8 cellular contexts compared by ENCODE assay signal in genomic region chr5:138654281-138654867, GRCh38.
DNase-seq lines count a peak whose midpoint lies in the region; ATAC-seq and TF ChIP-seq lines count a peak whose summit lies in the region.

No MANE protein-coding gene starts in this region.

- POLR2A ChIA-PET in CD8-positive, alpha-beta T cell (lab: Charles Lee) = interaction anchor here (0.6 to 1.5 kb wide), 2 partner anchors 14 to 79 kb away, joined by 3 to 5 read pairs; partner anchors contain the start of gene HSPA9

- peaks cover 87% of the 10 kb centered on the region for H3K27me3 Mint-ChIP-seq in CD8-positive, alpha-beta T cell (ENCODE audit: low read depth)
- no peaks in the 10 kb centered on the region for H3K27me3 Mint-ChIP-seq in type B pancreatic cell

- ATAC-seq in CD8-positive, alpha-beta T cell = peak; percentile 87
- peak; percentile 61 for ATAC-seq in GM21717 (IDR thresholded peaks at IDR 0.05; ENCODE audit: unreplicated experiment)

- no peak for TF ChIP-seq POLR2A in NB4 (IDR thresholded peaks at IDR 0.05; ENCODE audit: extremely low read depth, insufficient read length)

- H3K9me3 Mint-ChIP-seq in CD8-positive, alpha-beta T cell = no peaks in the 10 kb centered on the region
- no peaks in the 10 kb centered on the region for H3K9me3 Mint-ChIP-seq in type B pancreatic cell

- H3K27me3 ChIP-seq in CD8-positive, alpha-beta T cell (ENCODE audit: insufficient read depth, low read length) = peaks cover 57% of the 10 kb centered on the region
- peaks cover 11 to 29% of the 10 kb centered on the region in 2 experiments for H3K27me3 ChIP-seq in mesenchymal stem cell (ENCODE audit: control insufficient read depth in 1 of 2, insufficient read depth in 1 of 2, low read length in 2 of 2)

- no peak overlapping the region for H3K4me3 Mint-ChIP-seq in CD8-positive, alpha-beta T cell
- H3K4me3 Mint-ChIP-seq in type B pancreatic cell = no peak overlapping the region

- no peak overlapping the region for H2BK15ac ChIP-seq in mesenchymal stem cell (ENCODE audit: low read depth, poor library complexity, severe bottlenecking)

- WGBS in mesenchymal stem cell = 28% methylated on average over 4 of the region's 8 CpGs

- no peak for TF ChIP-seq CTCF in CD8-positive, alpha-beta T cell (IDR thresholded peaks at IDR 0.05)
- no peak for TF ChIP-seq CTCF in NB4 (IDR thresholded peaks at IDR 0.05; ENCODE audit: low read depth, low read length)
- TF ChIP-seq CTCF in type B pancreatic cell (conservative IDR thresholded peaks at IDR 0.05) = no peak

- H2BK12ac ChIP-seq in mesenchymal stem cell (ENCODE audit: low read length in 2 of 2) = peak overlapping the region in 1 of 2 experiments; percentile 25

- peak overlapping the region in 1 of 2 experiments; percentile 21 for H3K14ac ChIP-seq in mesenchymal stem cell (ENCODE audit: low read length in 2 of 2)

- no peak overlapping the region for H2AFZ ChIP-seq in mesenchymal stem cell (ENCODE audit: low read depth, low read length)

- no peak overlapping the region for H2BK5ac ChIP-seq in mesenchymal stem cell (ENCODE audit: low read depth, low read length, poor library complexity, severe bottlenecking)

- H3K4me1 Mint-ChIP-seq in CD8-positive, alpha-beta T cell (ENCODE audit: low read depth) = peaks cover 26% of the 10 kb centered on the region
- H3K4me1 Mint-ChIP-seq in type B pancreatic cell (ENCODE audit: unreplicated experiment) = peaks cover 51% of the 10 kb centered on the region

- no peaks in the 10 kb centered on the region for H3K36me3 ChIP-seq in CD8-positive, alpha-beta T cell (ENCODE audit: insufficient read depth, low read length)
- H3K36me3 ChIP-seq in mesenchymal stem cell (ENCODE audit: control insufficient read depth in 1 of 2, insufficient read depth in 2 of 2, low read depth in 1 of 2, low read length in 2 of 2) = no peaks in the 10 kb centered on the region

- no peaks in the 10 kb centered on the region for H3K36me3 Mint-ChIP-seq in CD8-positive, alpha-beta T cell
- no peaks in the 10 kb centered on the region for H3K36me3 Mint-ChIP-seq in type B pancreatic cell

- H3K4me2 ChIP-seq in mesenchymal stem cell (ENCODE audit: low read length, poor library complexity, severe bottlenecking) = no peak overlapping the region

- no peak overlapping the region for H3K4me3 ChIP-seq in CD8-positive, alpha-beta T cell (ENCODE audit: low read depth, low read length)
- no peak overlapping the region for H3K4me3 ChIP-seq in NB4 (ENCODE audit: low read depth, low read length)
- H3K4me3 ChIP-seq in mesenchymal stem cell (ENCODE audit: insufficient read depth in 1 of 2, low read depth in 1 of 2, low read length in 2 of 2) = no peak overlapping the region

- no peak overlapping the region for H4K8ac ChIP-seq in mesenchymal stem cell (ENCODE audit: low read length)

- CTCF ChIA-PET in CD8-positive, alpha-beta T cell (lab: Charles Lee) = no interaction called here

- H3K79me1 ChIP-seq in mesenchymal stem cell (replicated peaks; ENCODE audit: low read length, poor library complexity, severe bottlenecking) = no peaks in the 10 kb centered on the region

- no peak overlapping the region for H2BK120ac ChIP-seq in mesenchymal stem cell (ENCODE audit: low read depth, low read length)

- H3K27ac Mint-ChIP-seq in CD8-positive, alpha-beta T cell = peak overlapping the region; percentile 76
- H3K27ac Mint-ChIP-seq in type B pancreatic cell = peak overlapping the region; percentile 51

- H3K23ac ChIP-seq in mesenchymal stem cell (ENCODE audit: low read length in 2 of 2) = no peak overlapping the region

- intact Hi-C loops in CD8-positive, alpha-beta T cell (cut with DNase I, micrococcal nuclease) = loop anchor here (1.0 to 10.0 kb wide), 3 partner anchors 14 to 100 kb away; partner anchors contain the start of genes HSPA9 (in 2 of the 2) and CTNNA1 (in 1 of the 2)

- H3K9ac ChIP-seq in mesenchymal stem cell (ENCODE audit: low read length) = no peak overlapping the region

- DNase-seq in CD8-positive, alpha-beta T cell = peak; percentile 41 to 88 (median 57)
- DNase-seq in NB4 (ENCODE audit: low read depth) (peak; percentile 87), mesenchymal stem cell (peak; percentile 84), type B pancreatic cell (ENCODE audit: extremely low spot score, unreplicated experiment) (no peak), hippocampal formation (lab: John Stamatoyannopoulos, UW) (no peak), NCI-H1930 (lab: John Stamatoyannopoulos, UW) (no peak)
- DNase-seq in activated T-cell treated with anti-CD3 and anti-CD28 coated beads, Interleukin-2, amount 50 U/mL, for 48 hours = peak; percentile 77 to 81

- no peak overlapping the region for H4K91ac ChIP-seq in mesenchymal stem cell (ENCODE audit: low read length)

- no peak overlapping the region for H2AK5ac ChIP-seq in mesenchymal stem cell (ENCODE audit: low read length, severe bottlenecking)

- no peaks in the 10 kb centered on the region for H3K9me3 ChIP-seq in CD8-positive, alpha-beta T cell (ENCODE audit: low read length)
- H3K9me3 ChIP-seq in mesenchymal stem cell (ENCODE audit: control insufficient read depth, low read length) = no peaks in the 10 kb centered on the region

- peaks cover 20% of the 10 kb centered on the region for H3K4me1 ChIP-seq in CD8-positive, alpha-beta T cell (ENCODE audit: insufficient read depth, low read length)
- peaks cover 14% of the 10 kb centered on the region for H3K4me1 ChIP-seq in mesenchymal stem cell (ENCODE audit: control insufficient read depth, insufficient read depth, low read depth, low read length)

- H3K18ac ChIP-seq in mesenchymal stem cell (ENCODE audit: low read depth in 1 of 2, low read length in 2 of 2) = peak overlapping the region in 1 of 2 experiments; percentile 30

- no peak overlapping the region for H3K4ac ChIP-seq in mesenchymal stem cell (ENCODE audit: low read depth in 1 of 2, low read length in 2 of 2)

- H3K27ac ChIP-seq in CD8-positive, alpha-beta T cell (ENCODE audit: low read depth, low read length) = no peak overlapping the region
- no peak overlapping the region for H3K27ac ChIP-seq in mesenchymal stem cell (ENCODE audit: low read length, poor library complexity, severe bottlenecking)

Comparison
In these comparisons a context has a peak if more than half of its experiments do, and no peak if none do; other contexts are left out.
1. DNase-seq: peak in CD8-positive, alpha-beta T cell (7 of 7), NB4 (single experiment), activated T-cell treated with anti-CD3 and anti-CD28 coated beads, Interleukin-2, amount 50 U/mL, for 48 hours (2 of 2) and mesenchymal stem cell (single experiment); none in type B pancreatic cell (single experiment), hippocampal formation (0 of 2) and NCI-H1930 (0 of 2).